ENCODE assay signal across 20 cellular contexts in the genomic region with DNA sequence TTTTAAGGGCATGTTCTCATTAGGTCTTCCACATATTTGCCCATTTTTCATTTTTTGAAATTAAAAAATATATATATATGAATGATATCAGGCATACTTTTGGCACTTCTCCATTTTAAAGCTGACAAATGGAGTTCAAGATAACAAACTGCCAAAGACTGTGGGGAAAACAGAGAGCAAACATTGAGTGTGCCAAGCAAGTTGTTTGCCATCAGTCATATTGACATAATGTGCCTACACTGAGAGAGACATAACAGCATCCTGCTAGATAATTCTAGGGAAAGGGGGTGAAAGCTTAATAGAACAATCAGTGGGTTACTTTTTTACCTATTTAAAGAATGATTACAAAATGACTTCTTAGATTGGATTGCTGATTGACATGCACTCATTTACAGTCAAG.
DNase-seq lines count a peak whose midpoint lies in the region; ATAC-seq and TF ChIP-seq lines count a peak whose summit lies in the region.
"Had no signal": no experiment of that assay in that cellular context is flagged by ENCODE, and none has a peak within 500 bp of the region (broad histone marks: within the 10 kb centered on the region; RNA-seq: fewer than 3 reads in every experiment).

No MANE protein-coding gene starts in this region.

- CTCF ChIA-PET in activated CD8-positive, alpha-beta T cell treated with anti-CD3 and anti-CD28 coated beads for 36 hours (lab: Charles Lee): no interaction called here

- H3K27ac Mint-ChIP-seq in activated CD8-positive, alpha-beta T cell treated with anti-CD3 and anti-CD28 coated beads for 36 hours: no peak overlapping the region
- H3K27ac Mint-ChIP-seq: IgD-negative memory B cell had no signal

- no peaks in the 10 kb centered on the region for H3K27me3 Mint-ChIP-seq in activated CD8-positive, alpha-beta T cell treated with anti-CD3 and anti-CD28 coated beads for 36 hours
- H3K27me3 Mint-ChIP-seq: CD4-positive, alpha-beta memory T cell; IgD-negative memory B cell had no signal

- TF ChIP-seq CTCF in activated CD8-positive, alpha-beta T cell treated with anti-CD3 and anti-CD28 coated beads for 36 hours (IDR thresholded peaks at IDR 0.05): no peak

- H3K4me3 Mint-ChIP-seq in activated CD8-positive, alpha-beta T cell treated with anti-CD3 and anti-CD28 coated beads for 36 hours: no peak overlapping the region
- H3K4me3 Mint-ChIP-seq: CD4-positive, alpha-beta memory T cell; IgD-negative memory B cell had no signal

- POLR2A ChIA-PET in activated CD8-positive, alpha-beta T cell treated with anti-CD3 and anti-CD28 coated beads for 36 hours (lab: Charles Lee): no interaction called here

- H3K4me1 Mint-ChIP-seq in activated CD8-positive, alpha-beta T cell treated with anti-CD3 and anti-CD28 coated beads for 36 hours (ENCODE audit: low read depth): no peaks in the 10 kb centered on the region
- H3K4me1 Mint-ChIP-seq: CD4-positive, alpha-beta memory T cell; IgD-negative memory B cell had no signal

- ATAC-seq in activated CD8-positive, alpha-beta T cell treated with anti-CD3 and anti-CD28 coated beads for 36 hours: no peak
- no peak for ATAC-seq in GM21717 (IDR thresholded peaks at IDR 0.05; ENCODE audit: unreplicated experiment)
- ATAC-seq: A549 had no signal

- H3K9me3 Mint-ChIP-seq in activated CD8-positive, alpha-beta T cell treated with anti-CD3 and anti-CD28 coated beads for 36 hours: peaks cover 6% of the 10 kb centered on the region

- DNase-seq in Ammon's horn (ENCODE audit: low spot score) (peak; percentile 23), NCI-H1417 treated with DMSO at 0.1 percent for 48 hours (lab: John Stamatoyannopoulos, UW) (peak; percentile 2), NCI-H774 (lab: John Stamatoyannopoulos, UW) (peak; percentile 17), dermis microvascular lymphatic vessel endothelial cell (ENCODE audit: low read depth in 2 of 2) (peak; percentile 5 to 29), foreskin melanocyte (no peak)
- no peak for DNase-seq in activated CD8-positive, alpha-beta T cell treated with anti-CD3 and anti-CD28 coated beads for 36 hours
- DNase-seq: CD4-positive, alpha-beta memory T cell; GF-D8; GM23248; Karpas-422; MG63; NCI-H1048; NCI-H1694; NCI-H345; NCI-H526; NK-92 treated with Interleukin-12 subunit alpha and Interleukin-12 subunit beta, amount 100 ng/mL, for 24 hours; Right ventricle myocardium superior had no signal

- H3K36me3 Mint-ChIP-seq in activated CD8-positive, alpha-beta T cell treated with anti-CD3 and anti-CD28 coated beads for 36 hours (ENCODE audit: low read depth): no peaks in the 10 kb centered on the region
- H3K36me3 Mint-ChIP-seq: CD4-positive, alpha-beta memory T cell; IgD-negative memory B cell had no signal

- intact Hi-C loops in activated CD8-positive, alpha-beta T cell treated with anti-CD3 and anti-CD28 coated beads for 36 hours (cut with micrococcal nuclease): no loop called here

Comparison
In these comparisons a context has a peak if more than half of its experiments do, and no peak if none do; other contexts are left out.
1. DNase-seq: peak in Ammon's horn (single experiment), NCI-H1417 treated with DMSO at 0.1 percent for 48 hours (single experiment), NCI-H774 (single experiment) and dermis microvascular lymphatic vessel endothelial cell (2 of 2); none in foreskin melanocyte (single experiment) and activated CD8-positive, alpha-beta T cell treated with anti-CD3 and anti-CD28 coated beads for 36 hours (single experiment).